ENCODE assay signal across 8 cellular contexts in the genomic region with DNA sequence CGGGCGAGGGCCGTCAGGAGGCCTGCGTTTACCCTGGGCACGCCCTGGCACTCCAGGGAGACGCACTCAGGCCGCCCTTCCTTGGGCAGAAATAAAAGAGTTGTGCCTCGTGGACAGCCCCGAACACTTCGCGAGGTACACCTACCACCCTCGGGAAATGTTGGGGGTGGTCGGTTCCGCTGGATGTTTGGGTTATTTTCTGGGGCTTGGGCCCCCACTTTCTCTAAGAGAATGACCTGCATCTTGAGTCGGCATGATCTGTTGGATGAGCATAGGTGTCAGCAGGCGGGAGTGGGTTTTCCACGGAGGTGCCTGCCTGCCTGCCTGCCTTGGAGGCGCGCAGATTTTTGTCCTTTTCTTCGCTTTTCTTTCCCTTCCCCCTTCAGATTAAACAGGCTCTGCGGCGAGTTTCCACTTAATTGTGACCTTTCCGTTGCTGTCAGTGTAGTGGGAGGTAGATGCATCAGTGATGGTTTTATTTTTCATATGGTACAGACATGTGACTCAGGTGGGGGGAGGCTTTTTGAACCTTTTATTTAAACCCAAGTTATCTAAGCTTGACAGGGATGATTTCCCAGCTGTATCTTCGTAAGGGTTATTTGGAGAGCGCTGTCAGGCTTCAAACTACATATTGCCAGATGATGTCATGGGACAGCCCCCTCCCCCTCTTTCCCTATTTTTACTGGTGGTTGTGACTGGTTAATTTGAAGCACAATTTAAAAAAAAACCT. TPM values are rescaled to one million over a fixed set of nuclear protein-coding genes. Genes with fewer than 3 reads are reported as not detected.
DNase-seq lines count a peak whose midpoint lies in the region; ATAC-seq and TF ChIP-seq lines count a peak whose summit lies in the region.

No MANE protein-coding gene starts in this region.

- CTCF ChIA-PET in A673 (lab: Charles Lee) = no interaction called here

- no peaks in the 10 kb centered on the region for H3K36me3 ChIP-seq in A673 (ENCODE audit: insufficient read depth, low read length, poor library complexity, severe bottlenecking)

- no TSS peak for BruUV-seq in A673 (replicated peaks; lab: Mats Ljungman, UMichigan)

- POLR2A ChIA-PET in A673 (lab: Charles Lee; ENCODE audit: low non-redundant PET) = interaction anchor here (0.7 kb wide), 1 partner anchor 498 kb away, joined by 4 read pairs; a partner anchor contains a TSS

- DNase-seq in A673 (ENCODE audit: low spot score) (peak; percentile 37), RKO (ENCODE audit: low spot score) (peak; percentile 48), brain pericyte (ENCODE audit: low read depth, low spot score) (peak; percentile 15), kidney tubule cell (ENCODE audit: low spot score) (peak; percentile 22), amniotic stem cell (lab: John Stamatoyannopoulos, UW) (no peak)
- peak; percentile 6 for DNase-seq in stimulated activated CD4-positive, alpha-beta T cell treated with anti-CD3 and anti-CD28 coated beads, Interleukin-4, amount 100 ng/mL, for 1 hour

- intact Hi-C loops in A673 (cut with micrococcal nuclease; ENCODE audit: unreplicated experiment) = loop anchor here (5.0 to 10.0 kb wide), 2 partner anchors 386 to 494 kb away; a partner anchor contains a TSS

- H3K27ac ChIP-seq in A673 (ENCODE audit: low read depth, low read length, poor library complexity, severe bottlenecking) = peak overlapping the region; percentile 99

- H3K4me1 ChIP-seq in A673 (ENCODE audit: insufficient read depth, low read length, poor library complexity, severe bottlenecking) = peaks cover 48% of the 10 kb centered on the region

- H3K9me3 ChIP-seq in A673 (ENCODE audit: low read depth, low read length, poor library complexity, severe bottlenecking) = no peaks in the 10 kb centered on the region

- TF ChIP-seq CTCF in A673 (conservative IDR thresholded peaks at IDR 0.05; ENCODE audit: low read depth, low read length) = no peak

- peak overlapping the region; percentile 80 for H3K4me3 ChIP-seq in A673 (ENCODE audit: low read depth, low read length, poor library complexity, severe bottlenecking)

- no peaks in the 10 kb centered on the region for H3K27me3 ChIP-seq in A673 (replicated peaks; ENCODE audit: insufficient read depth, low read depth, low read length, poor library complexity)

- ATAC-seq in GM19372 (IDR thresholded peaks at IDR 0.05; ENCODE audit: low read depth, unreplicated experiment) (peak; percentile 1), HG03460 (IDR thresholded peaks at IDR 0.05; ENCODE audit: unreplicated experiment) (no peak)

RNA-seq across cellular contexts. Expression of a gene that starts 0.7 kb away (rescaled TPM):
- total RNA-seq in A673 (2021) = 15.1 and 20.9 TPM in 2 replicates
